1 cellular context compared by ENCODE assay signal in the genomic region with DNA sequence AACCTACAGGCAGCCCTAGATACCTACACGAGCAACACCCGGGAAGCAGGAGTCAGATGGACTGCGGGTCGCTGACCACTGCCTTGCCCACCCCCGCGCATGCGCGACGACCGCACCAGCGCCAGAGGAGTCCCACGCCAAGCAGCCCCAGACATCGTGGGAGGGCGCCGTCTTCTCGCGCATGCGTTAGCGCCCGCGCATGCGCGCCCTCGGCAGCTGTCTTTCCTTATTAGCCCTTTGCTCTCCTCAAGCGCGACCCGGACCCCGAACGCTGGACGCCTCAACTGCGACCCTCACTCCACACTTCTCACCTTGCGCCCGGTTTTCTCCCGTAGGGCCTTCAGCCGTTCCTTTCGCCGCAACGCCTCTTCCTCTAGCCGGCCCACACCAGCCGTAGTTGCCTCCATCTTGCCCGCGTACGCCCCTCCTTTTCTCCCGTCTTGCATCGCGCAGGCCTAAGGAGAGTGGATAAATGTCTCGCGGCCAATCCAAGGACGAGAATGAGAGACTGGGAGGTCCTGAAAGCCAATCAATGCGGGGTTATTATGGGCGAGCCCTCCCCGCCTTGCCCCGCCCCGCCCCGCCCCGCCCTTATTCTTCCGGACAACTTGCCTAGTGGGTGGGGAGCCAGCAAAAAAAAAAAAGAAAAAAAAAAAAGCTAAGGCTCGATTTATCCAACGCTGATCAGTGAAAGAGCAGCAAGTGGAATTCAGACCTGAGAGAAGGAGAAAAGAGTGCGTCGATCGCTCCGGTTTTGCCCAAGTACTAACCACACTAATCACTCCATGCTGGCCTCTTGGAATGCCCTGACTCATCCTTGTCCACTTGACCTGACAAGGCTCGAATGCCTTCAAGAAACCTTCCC.
TF ChIP-seq lines count a peak whose summit lies in the region.

A gene (minus strand): TSS at position 420 of the 865 bp plus-strand sequence. CDS start 13 bp downstream, at position 407.

TF ChIP-seq in K562, 482 proteins besides CTCF, POLR2A, EP300 and RAD21 (continued from another document):
- TF ChIP-seq, protein P1, sequence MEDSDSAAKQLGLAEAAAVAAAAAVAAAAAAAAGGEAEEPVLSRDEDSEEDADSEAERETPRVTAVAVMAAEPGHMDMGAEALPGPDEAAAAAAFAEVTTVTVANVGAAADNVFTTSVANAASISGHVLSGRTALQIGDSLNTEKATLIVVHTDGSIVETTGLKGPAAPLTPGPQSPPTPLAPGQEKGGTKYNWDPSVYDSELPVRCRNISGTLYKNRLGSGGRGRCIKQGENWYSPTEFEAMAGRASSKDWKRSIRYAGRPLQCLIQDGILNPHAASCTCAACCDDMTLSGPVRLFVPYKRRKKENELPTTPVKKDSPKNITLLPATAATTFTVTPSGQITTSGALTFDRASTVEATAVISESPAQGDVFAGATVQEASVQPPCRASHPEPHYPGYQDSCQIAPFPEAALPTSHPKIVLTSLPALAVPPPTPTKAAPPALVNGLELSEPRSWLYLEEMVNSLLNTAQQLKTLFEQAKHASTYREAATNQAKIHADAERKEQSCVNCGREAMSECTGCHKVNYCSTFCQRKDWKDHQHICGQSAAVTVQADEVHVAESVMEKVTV (CRISPR knock-in tag; IDR thresholded peaks at IDR 0.05): peak; percentile 5; the same call in 1 of the 2 replicates
- TF ChIP-seq FOS (IDR thresholded peaks at IDR 0.05; ENCODE audit: extremely low read depth, insufficient read length) (peak; percentile 57), TRIM28 (IDR thresholded peaks at IDR 0.05) (no peak; the same call in 1 of the 2 replicates), KHSRP (IDR thresholded peaks at IDR 0.05) (no peak), ZNF239 (CRISPR knock-in tag; IDR thresholded peaks at IDR 0.05) (0 out of 2 replicates have a peak, but pooled peaks have one; percentile 12), KDM2B (CRISPR knock-in tag; IDR thresholded peaks at IDR 0.05) (no peak), NELFE (IDR thresholded peaks at IDR 0.05; ENCODE audit: insufficient read depth, insufficient read length) (no peak), ZNF707 (CRISPR knock-in tag; conservative IDR thresholded peaks at IDR 0.05) (no peak), ZNF507 (tag; conservative IDR thresholded peaks at IDR 0.05) (no peak), ZBED1 (IDR thresholded peaks at IDR 0.05) (no peak), MTA1 (IDR thresholded peaks at IDR 0.05; ENCODE audit: borderline replicate concordance) (peak; percentile 50; the same call in 1 of the 2 replicates), EP400 (IDR thresholded peaks at IDR 0.05) (no peak), KDM4B (IDR thresholded peaks at IDR 0.05; ENCODE audit: borderline replicate concordance in 2 of 2, low read depth in 1 of 2) (peak in 1 of 2 experiments; percentile 93; a peak in 1 of 4 replicates), SP1 (CRISPR knock-in tag; IDR thresholded peaks at IDR 0.05) (peak; percentile 83), CHCHD3 (CRISPR knock-in tag; IDR thresholded peaks at IDR 0.05) (no peak)
